Comparison of ENCODE assay signal across 22 cellular contexts in the genomic region with DNA sequence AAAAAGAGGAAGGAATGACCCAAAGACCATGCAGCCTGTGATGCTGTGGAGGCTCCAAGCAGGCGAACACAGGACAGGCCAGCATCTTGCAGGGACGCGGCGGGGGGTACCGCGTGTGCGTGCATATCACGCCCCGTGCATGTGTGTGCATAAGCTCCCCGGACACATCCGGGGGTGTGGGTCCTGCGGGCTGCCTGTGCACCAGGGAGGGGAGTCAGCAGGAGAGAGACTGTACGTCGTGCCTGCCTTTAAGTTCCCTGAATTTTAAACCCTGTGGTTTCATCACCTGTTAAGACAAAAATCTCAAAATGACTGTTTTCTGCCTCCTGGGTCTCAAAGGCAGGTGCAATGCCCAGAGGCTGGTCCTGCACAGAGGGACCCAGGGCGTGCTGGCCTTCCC.
"Had no signal": no experiment of that assay in that cellular context is flagged by ENCODE, and none has a peak within 500 bp of the region (broad histone marks: within the 10 kb centered on the region; RNA-seq: fewer than 3 reads in every experiment).

No MANE protein-coding gene starts in this region.

- H3K4me3 Mint-ChIP-seq: activated naive CD8-positive, alpha-beta T cell treated with anti-CD3 and anti-CD28 coated beads for 36 hours; activated T-helper 17 cell treated with anti-CD3 and anti-CD28 coated beads, Interleukin-2, amount 50 U/mL, for 72 hours; central memory CD8-positive, alpha-beta T cell; immature natural killer cell; naive B cell; neural crest cell had no signal

- H2AFZ ChIP-seq: hepatocyte had no signal

- H3K27ac ChIP-seq: colonic mucosa, esophagus muscularis mucosa, hepatocyte, lower lobe of right lung had no signal

- ATAC-seq: activated T-helper 17 cell treated with anti-CD3 and anti-CD28 coated beads, Interleukin-2, amount 50 U/mL, for 72 hours; left lobe of liver; lower lobe of right lung; stimulated activated naive CD8-positive, alpha-beta T cell treated with anti-CD3 and anti-CD28 coated beads, Interleukin-15, Interleukin-2, amounts not matched to agents 100 U/mL and 50 U/mL, for 24 hours had no signal

- H3K36me3 ChIP-seq: colonic mucosa had no signal

- H3K27me3 ChIP-seq: colonic mucosa, esophagus muscularis mucosa, hepatocyte, spleen had no signal

- H3K27me3 Mint-ChIP-seq: activated naive CD8-positive, alpha-beta T cell treated with anti-CD3 and anti-CD28 coated beads for 36 hours; activated T-helper 17 cell treated with anti-CD3 and anti-CD28 coated beads, Interleukin-2, amount 50 U/mL, for 72 hours; central memory CD8-positive, alpha-beta T cell; naive B cell; progenitor cell of endocrine pancreas had no signal

- H3K36me3 Mint-ChIP-seq: naive B cell had no signal

- H3K4me2 ChIP-seq: hepatocyte had no signal

- H3K79me2 ChIP-seq: hepatocyte had no signal

- H3K27ac Mint-ChIP-seq: activated naive CD8-positive, alpha-beta T cell treated with anti-CD3 and anti-CD28 coated beads for 36 hours; activated T-helper 17 cell treated with anti-CD3 and anti-CD28 coated beads, Interleukin-2, amount 50 U/mL, for 72 hours; immature natural killer cell; progenitor cell of endocrine pancreas had no signal

- H3K9me3 Mint-ChIP-seq: activated naive CD8-positive, alpha-beta T cell treated with anti-CD3 and anti-CD28 coated beads for 36 hours; activated T-helper 17 cell treated with anti-CD3 and anti-CD28 coated beads, Interleukin-2, amount 50 U/mL, for 72 hours; central memory CD8-positive, alpha-beta T cell; immature natural killer cell; naive B cell; neural crest cell had no signal

- H3K4me1 ChIP-seq: colonic mucosa, esophagus muscularis mucosa, lower lobe of right lung had no signal

- FAIRE-seq: astrocyte, frontal cortex had no signal

- H3K9me3 ChIP-seq: colonic mucosa, esophagus muscularis mucosa, lower lobe of right lung, spleen had no signal

- H3K4me1 Mint-ChIP-seq: activated T-helper 17 cell treated with anti-CD3 and anti-CD28 coated beads, Interleukin-2, amount 50 U/mL, for 72 hours; central memory CD8-positive, alpha-beta T cell; neural crest cell had no signal

- H3K4me3 ChIP-seq: colonic mucosa, esophagus muscularis mucosa, hepatocyte, lower lobe of right lung, spleen had no signal

- DNase-seq: activated CD4-positive, alpha-beta T cell treated with anti-CD3 and anti-CD28 coated beads for 48 hours; activated CD4-positive, CD25-positive, alpha-beta regulatory T cell; activated naive CD8-positive, alpha-beta T cell treated with anti-CD3 and anti-CD28 coated beads for 36 hours; colonic mucosa; glutamatergic neuron; immature natural killer cell; lower lobe of right lung; mesendoderm; naive B cell; retina; spleen; stimulated activated CD4-positive, alpha-beta T cell treated with anti-CD3 and anti-CD28 coated beads, Interleukin-4, amount 100 ng/mL, for 1 hour; stimulated activated naive CD8-positive, alpha-beta T cell treated with anti-CD3 and anti-CD28 coated beads, Interleukin-15, Interleukin-2, amounts not matched to agents 100 U/mL and 50 U/mL, for 24 hours had no signal
